21 cellular contexts compared by ENCODE assay signal in genomic region chr22:45579806-45580702, GRCh38.
"Had no signal": no experiment of that assay in that cellular context is flagged by ENCODE, and none has a peak within 500 bp of the region (broad histone marks: within the 10 kb centered on the region; RNA-seq: fewer than 3 reads in every experiment).

No MANE protein-coding gene starts in this region.

- H3K4me1 ChIP-seq: foreskin keratinocyte, prostate gland, thyroid gland had no signal

- H3K9me3 Mint-ChIP-seq: activated naive CD4-positive, alpha-beta T cell treated with anti-CD3 and anti-CD28 coated beads, Interleukin-2, amount 50 U/mL, for 24 hours; activated T-helper 1 cell treated with anti-CD3 and anti-CD28 coated beads, Interleukin-12 subunit alpha, Interleukin-12 subunit beta, Interleukin-2, Interleukin-4 antibody, amounts not matched to agents 30 ng/mL and 10 ng/mL and 1 ng/mL, durations not matched to agents 14 hours and 24 hours and 36 hours; natural killer cell had no signal

- H3K4me3 Mint-ChIP-seq: activated CD8-positive, alpha-beta T cell treated with anti-CD3 and anti-CD28 coated beads, Interleukin-2, amount 10 ng/mL, durations not matched to agents 7 days and 5 days; activated naive CD4-positive, alpha-beta T cell treated with anti-CD3 and anti-CD28 coated beads, Interleukin-2, amount 50 U/mL, for 24 hours; activated T-helper 1 cell treated with anti-CD3 and anti-CD28 coated beads, Interleukin-12 subunit alpha, Interleukin-12 subunit beta, Interleukin-2, Interleukin-4 antibody, amounts not matched to agents 30 ng/mL and 10 ng/mL and 1 ng/mL, durations not matched to agents 14 hours and 24 hours and 36 hours; natural killer cell; stimulated activated memory B cell treated with anti-CD40 and anti-IgM and Interleukin-4, amounts not matched to agents 10 μg/mL and 1 μg/mL and 100 μg/mL, for 72 hours; T-helper 17 cell had no signal

- H3K27ac Mint-ChIP-seq: activated CD8-positive, alpha-beta T cell treated with anti-CD3 and anti-CD28 coated beads, Interleukin-2, amount 10 ng/mL, durations not matched to agents 7 days and 5 days; activated naive CD4-positive, alpha-beta T cell treated with anti-CD3 and anti-CD28 coated beads, Interleukin-2, amount 50 U/mL, for 24 hours; activated T-helper 1 cell treated with anti-CD3 and anti-CD28 coated beads, Interleukin-12 subunit alpha, Interleukin-12 subunit beta, Interleukin-2, Interleukin-4 antibody, amounts not matched to agents 30 ng/mL and 10 ng/mL and 1 ng/mL, durations not matched to agents 14 hours and 24 hours and 36 hours; natural killer cell; stimulated activated memory B cell treated with anti-CD40 and anti-IgM and Interleukin-4, amounts not matched to agents 10 μg/mL and 1 μg/mL and 100 μg/mL, for 72 hours; T-helper 17 cell had no signal

- H3K27ac ChIP-seq: brain microvascular endothelial cell, foreskin keratinocyte, lower lobe of right lung, ovary, prostate gland, thyroid gland had no signal

- H3K36me3 ChIP-seq: brain microvascular endothelial cell, ovary, prostate gland, thyroid gland had no signal

- DNase-seq: activated CD4-positive, alpha-beta T cell treated with anti-CD3 and anti-CD28 coated beads for 4 hours; activated CD4-positive, CD25-positive, alpha-beta regulatory T cell; activated CD8-positive, alpha-beta T cell treated with anti-CD3 and anti-CD28 coated beads, Interleukin-2, amount 10 ng/mL, durations not matched to agents 7 days and 5 days; activated gamma-delta T cell treated with Interleukin-2 at 50 U/mL for 16 hours; anterior cingulate cortex; brain microvascular endothelial cell; caudate nucleus; dermis blood vessel endothelial cell; effector memory CD4-positive, alpha-beta T cell; foreskin keratinocyte; natural killer cell; ovary; stimulated activated CD4-positive, alpha-beta T cell treated with anti-CD3 and anti-CD28 coated beads, Interleukin-1b, Interleukin-23, amount 100 ng/mL, for 48 hours; SW 1271; T-helper 17 cell had no signal

- H3K9me3 ChIP-seq: lower lobe of right lung, ovary, prostate gland, thyroid gland had no signal

- H3K36me3 Mint-ChIP-seq: activated naive CD4-positive, alpha-beta T cell treated with anti-CD3 and anti-CD28 coated beads, Interleukin-2, amount 50 U/mL, for 24 hours; natural killer cell; stimulated activated memory B cell treated with anti-CD40 and anti-IgM and Interleukin-4, amounts not matched to agents 10 μg/mL and 1 μg/mL and 100 μg/mL, for 72 hours had no signal

- H3K4me3 ChIP-seq: lower lobe of right lung, ovary, prostate gland, thyroid gland had no signal

- H3K27me3 ChIP-seq: brain microvascular endothelial cell, foreskin keratinocyte, ovary, thyroid gland had no signal

- ATAC-seq: activated CD8-positive, alpha-beta T cell treated with anti-CD3 and anti-CD28 coated beads, Interleukin-2, amount 10 ng/mL, durations not matched to agents 7 days and 5 days; foreskin keratinocyte; lower lobe of right lung; stimulated activated memory B cell treated with anti-CD40 and anti-IgM and Interleukin-4, amounts not matched to agents 10 μg/mL and 1 μg/mL and 100 μg/mL, for 72 hours; T-helper 17 cell had no signal
